Comparison of ENCODE assay signal across 16 cellular contexts in the genomic region with DNA sequence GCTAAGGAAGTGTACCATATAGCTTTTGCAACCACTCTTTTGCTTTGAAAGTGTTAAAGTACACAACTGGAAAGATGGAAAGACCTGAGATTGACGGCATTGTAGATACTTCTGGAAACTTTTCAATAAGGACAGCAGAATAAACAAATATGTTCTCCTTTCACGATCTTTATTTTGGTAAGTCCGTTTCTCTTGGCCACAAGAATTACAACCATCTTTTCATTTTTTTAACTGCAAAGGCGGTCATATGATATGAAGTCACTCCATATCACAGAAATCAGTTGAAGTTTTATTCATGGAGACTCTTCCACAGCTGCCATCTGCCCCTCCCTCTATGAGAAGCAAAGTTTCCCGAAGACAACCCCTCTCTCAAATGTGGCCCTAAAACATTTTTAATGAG.
A peak's percentile ranks its signal among the peaks of the same experiment; 100 is the strongest.
DNase-seq lines count a peak whose midpoint lies in the region; ATAC-seq and TF ChIP-seq lines count a peak whose summit lies in the region.
"Had no signal": no experiment of that assay in that cellular context is flagged by ENCODE, and none has a peak within 500 bp of the region (broad histone marks: within the 10 kb centered on the region; RNA-seq: fewer than 3 reads in every experiment).

No MANE protein-coding gene starts in this region.

- H3K4me1 Mint-ChIP-seq in Caco-2 (ENCODE audit: low read depth, unreplicated experiment) = no peaks in the 10 kb centered on the region

- H3K9me3 Mint-ChIP-seq in Caco-2 (ENCODE audit: unreplicated experiment) = no peaks in the 10 kb centered on the region
- H3K9me3 Mint-ChIP-seq: CD4-positive, alpha-beta memory T cell; HFFc6 had no signal

- ATAC-seq in sciatic nerve (peak; percentile 29), HG03460 (IDR thresholded peaks at IDR 0.05; ENCODE audit: unreplicated experiment) (no peak)

- TF ChIP-seq CTCF in astrocyte of the spinal cord (IDR thresholded peaks at IDR 0.05; ENCODE audit: low read depth, low read length) (no peak), PC-9 (conservative IDR thresholded peaks at IDR 0.05) (no peak), Caco-2 (IDR thresholded peaks at IDR 0.05; ENCODE audit: insufficient read depth in 1 of 2, low read depth in 1 of 2, low read length in 1 of 2, severe bottlenecking in 1 of 2, unreplicated experiment in 1 of 2) (no peak)

- CTCF ChIA-PET in PC-9 (lab: Charles Lee) = interaction anchor here (0.6 kb wide), 1 partner anchor 96 kb away, joined by 3 read pairs; no protein-coding TSS in a partner anchor
- CTCF ChIA-PET in Caco-2 (lab: Charles Lee) = no interaction called here

- H3K79me2 ChIP-seq in PC-9 (ENCODE audit: low read depth) = no peaks in the 10 kb centered on the region

- H4K20me1 ChIP-seq in PC-9 (ENCODE audit: insufficient read depth) = no peaks in the 10 kb centered on the region

- no peaks in the 10 kb centered on the region for H3K9me2 ChIP-seq in PC-9 (ENCODE audit: insufficient read depth)

- BruUV-seq in PC-9 (replicated peaks; lab: Mats Ljungman, UMichigan) (no TSS peak), Caco-2 (replicated peaks; lab: Mats Ljungman, UMichigan) (no TSS peak)

- H3K36me3 Mint-ChIP-seq in Caco-2 (ENCODE audit: insufficient read depth, unreplicated experiment) = no peaks in the 10 kb centered on the region

- H3K4me2 ChIP-seq in PC-9 = no peak overlapping the region

- H2AFZ ChIP-seq in PC-9 = no peak overlapping the region

- in situ Hi-C loops in astrocyte of the spinal cord (cut with HindIII; ENCODE audit: low sequenced_read_pairs) = no loop called here

- no peak overlapping the region for H3K27ac ChIP-seq in PC-9
- H3K27ac ChIP-seq: C4-2B had no signal

- POLR2A ChIA-PET in PC-9 (lab: Charles Lee; ENCODE audit: unreplicated experiment) = no interaction called here
- POLR2A ChIA-PET in Caco-2 (lab: Charles Lee) = no interaction called here

- no peaks in the 10 kb centered on the region for H3F3A ChIP-seq in PC-9 (ENCODE audit: insufficient read depth, low read depth)

- no peak overlapping the region for H3K4me3 Mint-ChIP-seq in Caco-2 (ENCODE audit: unreplicated experiment)
- H3K4me3 Mint-ChIP-seq: HFFc6 had no signal

- H3K4me3 ChIP-seq in astrocyte of the spinal cord (ENCODE audit: low read depth, low read length) (no peak overlapping the region), PC-9 (no peak overlapping the region), Caco-2 (ENCODE audit: low read depth, low read length) (no peak overlapping the region)
- H3K4me3 ChIP-seq: HAP-1 had no signal

- H3K27me3 ChIP-seq in PC-9 (ENCODE audit: insufficient read depth, low read depth) = no peaks in the 10 kb centered on the region
- H3K27me3 ChIP-seq in Caco-2 (replicated peaks; ENCODE audit: control insufficient read depth, insufficient read depth, low read length) = no peaks in the 10 kb centered on the region; the same call in 1 of the 2 replicates
- H3K27me3 ChIP-seq: BE2C had no signal

- H3K36me3 ChIP-seq in PC-9 (ENCODE audit: low read depth) (no peaks in the 10 kb centered on the region), Caco-2 (ENCODE audit: control insufficient read depth, insufficient read depth, low read length) (no peaks in the 10 kb centered on the region)
- H3K36me3 ChIP-seq: BE2C, HAP-1 had no signal

- no peaks in the 10 kb centered on the region for H3K9me3 ChIP-seq in PC-9 (ENCODE audit: insufficient read depth, low read depth)
- H3K9me3 ChIP-seq in Caco-2 = no peaks in the 10 kb centered on the region
- H3K9me3 ChIP-seq: BE2C, HAP-1 had no signal

- no peaks in the 10 kb centered on the region for H3K27me3 Mint-ChIP-seq in Caco-2 (ENCODE audit: insufficient read depth, unreplicated experiment)
- H3K27me3 Mint-ChIP-seq: CD4-positive, alpha-beta memory T cell had no signal

- H3K4me1 ChIP-seq in PC-9 (replicated peaks; ENCODE audit: insufficient read depth) (no peaks in the 10 kb centered on the region), Caco-2 (no peaks in the 10 kb centered on the region)
- H3K4me1 ChIP-seq: HAP-1 had no signal

- H3K27ac Mint-ChIP-seq in Caco-2 (ENCODE audit: unreplicated experiment) = no peak overlapping the region
- H3K27ac Mint-ChIP-seq: HFFc6 had no signal

- intact Hi-C loops in sciatic nerve (cut with DNase I) = no loop called here
- intact Hi-C loops in PC-9 (cut with micrococcal nuclease; ENCODE audit: unreplicated experiment) = no loop called here
- intact Hi-C loops in Caco-2 (cut with micrococcal nuclease; ENCODE audit: unreplicated experiment) = no loop called here

- DNase-seq in LHCN-M2 (ENCODE audit: low read depth) = peak; percentile 74
- DNase-seq in astrocyte of the spinal cord (ENCODE audit: low read depth, low spot score) = peak; percentile 27
- DNase-seq in hepatic stellate cell (ENCODE audit: low spot score) = peak; percentile 5
- no peak for DNase-seq in sciatic nerve (ENCODE audit: low spot score)
- DNase-seq in PC-9 = no peak
- no peak for DNase-seq in cerebellar nuclear complex (lab: John Stamatoyannopoulos, UW)
- no peak for DNase-seq in Caco-2
- DNase-seq: BE2C; CD4-positive, alpha-beta memory T cell; DMS153; DMS79 treated with DMSO at 0.1 percent for 48 hours; GF-D8; HFFc6 had no signal

Comparison
In these comparisons a context has a peak if more than half of its experiments do, and no peak if none do; other contexts are left out.
1. DNase-seq: peak in LHCN-M2 (single experiment), astrocyte of the spinal cord (single experiment) and hepatic stellate cell (single experiment); none in sciatic nerve (single experiment), PC-9 (0 of 2), cerebellar nuclear complex (0 of 2) and Caco-2 (0 of 2).